ENCODE assay signal across 24 cellular contexts in genomic region chr15:93212578-93212977, GRCh38.
"Had no signal": no experiment of that assay in that cellular context is flagged by ENCODE, and none has a peak within 500 bp of the region (broad histone marks: within the 10 kb centered on the region; RNA-seq: fewer than 3 reads in every experiment).

No MANE protein-coding gene starts in this region.

- H3K27ac ChIP-seq: hepatocyte, parathyroid adenoma, spleen, suprapubic skin, thoracic aorta, tibial artery, upper lobe of right lung, uterus had no signal

- H3K4me1 ChIP-seq: parathyroid adenoma, spleen, upper lobe of right lung, uterus had no signal

- H3K9ac ChIP-seq: parathyroid adenoma had no signal

- H3K79me2 ChIP-seq: hepatocyte, parathyroid adenoma had no signal

- H3K27me3 ChIP-seq: heart right ventricle, hepatocyte, spleen, suprapubic skin, tibial artery, upper lobe of right lung, uterus had no signal

- H3K9me3 ChIP-seq: mucosa of descending colon, spleen, suprapubic skin, thoracic aorta, tibial artery, upper lobe of right lung, uterus had no signal

- DNase-seq: islet precursor cell; midbrain; mucosa of descending colon; naive thymus-derived CD4-positive, alpha-beta T cell; nucleus accumbens; small intestine; spleen; stimulated activated CD4-positive, alpha-beta T cell treated with anti-CD3 and anti-CD28 coated beads, Interleukin-4, amount 100 ng/mL, for 24 hours; stimulated activated naive CD4-positive, alpha-beta T cell; tibial artery; trophoblast cell; upper lobe of right lung; uterus had no signal

- ATAC-seq: left lobe of liver; mucosa of descending colon; naive thymus-derived CD4-positive, alpha-beta T cell; sciatic nerve; stimulated activated effector memory CD8-positive, alpha-beta T cell treated with anti-CD3 and anti-CD28 coated beads, Interleukin-12 subunit alpha, Interleukin-12 subunit beta, amount 100 ng/mL, for 72 hours; upper lobe of right lung had no signal

- H3K4me2 ChIP-seq: hepatocyte had no signal

- H3K9me3 Mint-ChIP-seq: natural killer cell treated with Interleukin-12 subunit alpha and Interleukin-12 subunit beta and Interleukin-15 and Interleukin-18, amount 100 ng/mL, for 72 hours; stimulated activated effector memory CD8-positive, alpha-beta T cell treated with anti-CD3 and anti-CD28 coated beads, Interleukin-12 subunit alpha, Interleukin-12 subunit beta, amount 100 ng/mL, for 72 hours; stimulated activated naive CD8-positive, alpha-beta T cell treated with anti-CD3 and anti-CD28 coated beads, Interleukin-15, Interleukin-2, amounts not matched to agents 100 ng/mL and 50 ng/mL, for 24 hours had no signal

- H3K36me3 ChIP-seq: heart right ventricle, spleen, suprapubic skin, thoracic aorta, tibial artery, upper lobe of right lung, uterus had no signal

- H3K36me3 Mint-ChIP-seq: memory B cell; natural killer cell treated with Interleukin-12 subunit alpha and Interleukin-12 subunit beta and Interleukin-15 and Interleukin-18, amount 100 ng/mL, for 72 hours; stimulated activated effector memory CD8-positive, alpha-beta T cell treated with anti-CD3 and anti-CD28 coated beads, Interleukin-12 subunit alpha, Interleukin-12 subunit beta, amount 100 ng/mL, for 72 hours had no signal

- H2AFZ ChIP-seq: hepatocyte, parathyroid adenoma had no signal

- H3K4me1 Mint-ChIP-seq: memory B cell had no signal

- H3K4me3 Mint-ChIP-seq: memory B cell; naive thymus-derived CD4-positive, alpha-beta T cell; natural killer cell treated with Interleukin-12 subunit alpha and Interleukin-12 subunit beta and Interleukin-15 and Interleukin-18, amount 100 ng/mL, for 72 hours; stimulated activated effector memory CD8-positive, alpha-beta T cell treated with anti-CD3 and anti-CD28 coated beads, Interleukin-12 subunit alpha, Interleukin-12 subunit beta, amount 100 ng/mL, for 72 hours; stimulated activated naive CD8-positive, alpha-beta T cell treated with anti-CD3 and anti-CD28 coated beads, Interleukin-15, Interleukin-2, amounts not matched to agents 100 ng/mL and 50 ng/mL, for 24 hours had no signal

- H3K4me3 ChIP-seq: heart right ventricle, hepatocyte, mucosa of descending colon, spleen, suprapubic skin, thoracic aorta, tibial artery, upper lobe of right lung, uterus had no signal

- H3K27ac Mint-ChIP-seq: memory B cell; naive thymus-derived CD4-positive, alpha-beta T cell; natural killer cell treated with Interleukin-12 subunit alpha and Interleukin-12 subunit beta and Interleukin-15 and Interleukin-18, amount 100 ng/mL, for 72 hours; stimulated activated effector memory CD8-positive, alpha-beta T cell treated with anti-CD3 and anti-CD28 coated beads, Interleukin-12 subunit alpha, Interleukin-12 subunit beta, amount 100 ng/mL, for 72 hours; stimulated activated naive CD8-positive, alpha-beta T cell treated with anti-CD3 and anti-CD28 coated beads, Interleukin-15, Interleukin-2, amounts not matched to agents 100 ng/mL and 50 ng/mL, for 24 hours had no signal
